In the genomic region with DNA sequence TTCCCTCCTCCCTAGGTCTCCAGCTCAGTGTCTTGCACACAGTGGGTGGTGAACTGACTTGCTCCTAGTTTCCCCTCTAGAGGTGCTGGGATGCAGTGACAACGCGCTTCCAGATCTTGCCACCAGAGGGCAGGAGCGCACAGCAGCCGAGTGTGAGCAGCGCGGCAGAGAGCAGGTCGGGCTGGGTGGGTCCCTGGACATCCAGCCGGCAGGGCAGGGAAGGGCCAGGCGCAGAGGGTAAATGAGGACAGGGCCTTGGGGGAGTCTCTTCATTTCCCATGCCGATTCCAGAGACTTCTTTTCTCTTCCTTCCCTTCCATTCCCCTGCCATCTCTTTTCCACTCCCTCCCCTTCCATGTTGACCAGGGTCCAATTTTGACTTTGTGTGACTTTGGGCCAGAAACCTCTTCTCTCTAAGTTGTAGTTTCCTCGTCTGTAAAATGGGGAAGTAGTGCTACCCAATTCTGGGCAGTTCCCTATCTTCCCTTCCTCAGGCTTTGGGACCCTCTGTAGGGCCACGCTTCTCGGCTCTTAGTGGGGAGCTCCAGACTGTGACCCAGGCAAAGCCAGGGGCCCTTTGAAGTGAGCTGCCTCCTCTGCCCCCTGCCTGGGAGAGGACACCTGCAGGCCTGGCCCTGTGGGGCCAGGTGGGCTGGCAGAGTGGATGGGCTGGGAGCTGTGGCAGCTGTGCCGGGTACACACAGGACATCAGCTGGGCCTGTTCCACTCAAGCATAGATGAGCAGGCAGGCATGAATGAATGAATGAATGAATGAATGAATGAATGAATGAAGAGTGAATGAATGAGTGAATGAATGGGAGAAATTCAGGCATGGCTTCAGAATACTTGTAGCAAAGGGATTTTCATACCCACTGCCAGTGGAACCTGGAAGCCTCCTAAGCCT, we compare ENCODE assay signal across 8 cellular contexts. TPM values are rescaled to one million over a fixed set of nuclear protein-coding genes. Genes with fewer than 3 reads are reported as not detected.
DNase-seq lines count a peak whose midpoint lies in the region; ATAC-seq, FAIRE-seq and TF ChIP-seq lines count a peak whose summit lies in the region.

No MANE protein-coding gene starts in this region.

- no peak for TF ChIP-seq EP300 in neural cell (conservative IDR thresholded peaks at IDR 0.05; ENCODE audit: poor library complexity, severe bottlenecking)

- no peaks in the 10 kb centered on the region for H3F3A ChIP-seq in neural cell (ENCODE audit: insufficient read depth, low read length, poor library complexity, severe bottlenecking)

- H3K4me1 Mint-ChIP-seq in activated T-cell treated with anti-CD3 and anti-CD28 coated beads, Interleukin-2, amount 50 U/mL, for 72 hours (ENCODE audit: low read depth) = peaks cover 14% of the 10 kb centered on the region
- peaks cover 20% of the 10 kb centered on the region for H3K4me1 Mint-ChIP-seq in stimulated activated naive CD8-positive, alpha-beta T cell treated with anti-CD3 and anti-CD28 coated beads, Interleukin-15, amount 100 ng/mL, for 72 hours

- H3K4me3 Mint-ChIP-seq in activated T-cell treated with anti-CD3 and anti-CD28 coated beads, Interleukin-2, amount 50 U/mL, for 72 hours = peak overlapping the region; percentile 51 to 72
- peak overlapping the region; percentile 10 to 58 for H3K4me3 Mint-ChIP-seq in stimulated activated naive CD8-positive, alpha-beta T cell treated with anti-CD3 and anti-CD28 coated beads, Interleukin-15, amount 100 ng/mL, for 72 hours

- peak; percentile 39 for FAIRE-seq in RCC 7860 (lab: Jason Lieb, UNC)

- H3K36me3 ChIP-seq in neural cell (ENCODE audit: insufficient read depth, low read length) = no peaks in the 10 kb centered on the region

- H3K9ac ChIP-seq in neural cell (ENCODE audit: low read length) = no peak overlapping the region

- H3K27me3 ChIP-seq in neural cell (ENCODE audit: insufficient read depth, low read depth, low read length) = no peaks in the 10 kb centered on the region

- no peaks in the 10 kb centered on the region for H4K20me1 ChIP-seq in neural cell (ENCODE audit: insufficient read depth)

- TF ChIP-seq CTCF in fibroblast of mammary gland (conservative IDR thresholded peaks at IDR 0.05; ENCODE audit: control insufficient read depth, insufficient read depth, low read depth, low read length) = peak; percentile 96
- peak; percentile 96 for TF ChIP-seq CTCF in neural cell (IDR thresholded peaks at IDR 0.05; ENCODE audit: poor library complexity, severe bottlenecking)

- H2AFZ ChIP-seq in neural cell (ENCODE audit: low read depth, low read length) = no peak overlapping the region

- peak; percentile 68 for ATAC-seq in GM21526 (IDR thresholded peaks at IDR 0.05; ENCODE audit: low FRiP score, unreplicated experiment)
- ATAC-seq in activated T-cell treated with anti-CD3 and anti-CD28 coated beads, Interleukin-2, amount 50 U/mL, for 72 hours (replicated peaks in 1 of 2) = peak; percentile 85 to 94
- ATAC-seq in stimulated activated naive CD8-positive, alpha-beta T cell treated with anti-CD3 and anti-CD28 coated beads, Interleukin-15, amount 100 ng/mL, for 72 hours = peak; percentile 91

- H3K4me3 ChIP-seq in fibroblast of mammary gland (ENCODE audit: control insufficient read depth, low read depth, low read length) = no peak overlapping the region
- H3K4me3 ChIP-seq in neural cell (ENCODE audit: low read length) = no peak overlapping the region

- H3K4me2 ChIP-seq in neural cell (ENCODE audit: low read length) = no peak overlapping the region

- peak; percentile 87 for TF ChIP-seq RAD21 in neural cell (conservative IDR thresholded peaks at IDR 0.05)

- no peaks in the 10 kb centered on the region for H3K9me2 ChIP-seq in neural cell (ENCODE audit: insufficient read depth, low read length)

- H3K27me3 Mint-ChIP-seq in activated T-cell treated with anti-CD3 and anti-CD28 coated beads, Interleukin-2, amount 50 U/mL, for 72 hours (ENCODE audit: low read depth) = no peaks in the 10 kb centered on the region
- peaks cover 17% of the 10 kb centered on the region for H3K27me3 Mint-ChIP-seq in stimulated activated naive CD8-positive, alpha-beta T cell treated with anti-CD3 and anti-CD28 coated beads, Interleukin-15, amount 100 ng/mL, for 72 hours

- H3K9me3 Mint-ChIP-seq in activated T-cell treated with anti-CD3 and anti-CD28 coated beads, Interleukin-2, amount 50 U/mL, for 72 hours = no peaks in the 10 kb centered on the region
- H3K9me3 Mint-ChIP-seq in stimulated activated naive CD8-positive, alpha-beta T cell treated with anti-CD3 and anti-CD28 coated beads, Interleukin-15, amount 100 ng/mL, for 72 hours = no peaks in the 10 kb centered on the region

- no peaks in the 10 kb centered on the region for H3K79me2 ChIP-seq in neural cell (replicated peaks; ENCODE audit: insufficient read depth, low read length)

- peak; percentile 41 for DNase-seq in DMS153 (lab: John Stamatoyannopoulos, UW)
- DNase-seq in HuH-7.5 (ENCODE audit: low spot score) = peak; percentile 86
- peak; percentile 73 for DNase-seq in RCC 7860 (ENCODE audit: low spot score)
- DNase-seq in activated T-cell treated with anti-CD3 and anti-CD28 coated beads, Interleukin-2, amount 50 U/mL, for 72 hours = peak; percentile 85 to 91
- peak; percentile 78 for DNase-seq in fibroblast of mammary gland (ENCODE audit: low read depth)
- peak; percentile 83 to 87 for DNase-seq in stimulated activated naive CD8-positive, alpha-beta T cell treated with anti-CD3 and anti-CD28 coated beads, Interleukin-15, amount 100 ng/mL, for 72 hours

- no peaks in the 10 kb centered on the region for H3K36me3 Mint-ChIP-seq in activated T-cell treated with anti-CD3 and anti-CD28 coated beads, Interleukin-2, amount 50 U/mL, for 72 hours (ENCODE audit: insufficient read depth in 2 of 2)

- H3K27ac Mint-ChIP-seq in activated T-cell treated with anti-CD3 and anti-CD28 coated beads, Interleukin-2, amount 50 U/mL, for 72 hours = no peak overlapping the region
- peak overlapping the region in 1 of 2 donors; percentile 31 for H3K27ac Mint-ChIP-seq in stimulated activated naive CD8-positive, alpha-beta T cell treated with anti-CD3 and anti-CD28 coated beads, Interleukin-15, amount 100 ng/mL, for 72 hours

- H3K27ac ChIP-seq in neural cell (ENCODE audit: low read length) = no peak overlapping the region

- no peaks in the 10 kb centered on the region for H3K9me3 ChIP-seq in neural cell (ENCODE audit: low read length)

TF ChIP-seq in neural cell, 6 proteins besides CTCF, POLR2A, EP300 and RAD21:
- peak; percentile 93 for TF ChIP-seq SMC3 (conservative IDR thresholded peaks at IDR 0.05; ENCODE audit: poor library complexity)
- TF ChIP-seq, protein P1, sequence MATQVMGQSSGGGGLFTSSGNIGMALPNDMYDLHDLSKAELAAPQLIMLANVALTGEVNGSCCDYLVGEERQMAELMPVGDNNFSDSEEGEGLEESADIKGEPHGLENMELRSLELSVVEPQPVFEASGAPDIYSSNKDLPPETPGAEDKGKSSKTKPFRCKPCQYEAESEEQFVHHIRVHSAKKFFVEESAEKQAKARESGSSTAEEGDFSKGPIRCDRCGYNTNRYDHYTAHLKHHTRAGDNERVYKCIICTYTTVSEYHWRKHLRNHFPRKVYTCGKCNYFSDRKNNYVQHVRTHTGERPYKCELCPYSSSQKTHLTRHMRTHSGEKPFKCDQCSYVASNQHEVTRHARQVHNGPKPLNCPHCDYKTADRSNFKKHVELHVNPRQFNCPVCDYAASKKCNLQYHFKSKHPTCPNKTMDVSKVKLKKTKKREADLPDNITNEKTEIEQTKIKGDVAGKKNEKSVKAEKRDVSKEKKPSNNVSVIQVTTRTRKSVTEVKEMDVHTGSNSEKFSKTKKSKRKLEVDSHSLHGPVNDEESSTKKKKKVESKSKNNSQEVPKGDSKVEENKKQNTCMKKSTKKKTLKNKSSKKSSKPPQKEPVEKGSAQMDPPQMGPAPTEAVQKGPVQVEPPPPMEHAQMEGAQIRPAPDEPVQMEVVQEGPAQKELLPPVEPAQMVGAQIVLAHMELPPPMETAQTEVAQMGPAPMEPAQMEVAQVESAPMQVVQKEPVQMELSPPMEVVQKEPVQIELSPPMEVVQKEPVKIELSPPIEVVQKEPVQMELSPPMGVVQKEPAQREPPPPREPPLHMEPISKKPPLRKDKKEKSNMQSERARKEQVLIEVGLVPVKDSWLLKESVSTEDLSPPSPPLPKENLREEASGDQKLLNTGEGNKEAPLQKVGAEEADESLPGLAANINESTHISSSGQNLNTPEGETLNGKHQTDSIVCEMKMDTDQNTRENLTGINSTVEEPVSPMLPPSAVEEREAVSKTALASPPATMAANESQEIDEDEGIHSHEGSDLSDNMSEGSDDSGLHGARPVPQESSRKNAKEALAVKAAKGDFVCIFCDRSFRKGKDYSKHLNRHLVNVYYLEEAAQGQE (IDR thresholded peaks at IDR 0.05; ENCODE audit: borderline replicate concordance) = no peak

RNA-seq across cellular contexts. Expression of a gene that starts 43.3 kb away (rescaled TPM):
- 10 to 100 TPM; 17.8 to 23.7 TPM for total RNA-seq in activated T-cell treated with anti-CD3 and anti-CD28 coated beads, Interleukin-2, amount 50 U/mL, for 72 hours
- 8.7 and 11.2 TPM in 2 replicates for polyA plus RNA-seq in neural cell
- 39.2 and 45.7 TPM in 2 replicates for polyA minus RNA-seq in neural cell
